In the genomic region with DNA sequence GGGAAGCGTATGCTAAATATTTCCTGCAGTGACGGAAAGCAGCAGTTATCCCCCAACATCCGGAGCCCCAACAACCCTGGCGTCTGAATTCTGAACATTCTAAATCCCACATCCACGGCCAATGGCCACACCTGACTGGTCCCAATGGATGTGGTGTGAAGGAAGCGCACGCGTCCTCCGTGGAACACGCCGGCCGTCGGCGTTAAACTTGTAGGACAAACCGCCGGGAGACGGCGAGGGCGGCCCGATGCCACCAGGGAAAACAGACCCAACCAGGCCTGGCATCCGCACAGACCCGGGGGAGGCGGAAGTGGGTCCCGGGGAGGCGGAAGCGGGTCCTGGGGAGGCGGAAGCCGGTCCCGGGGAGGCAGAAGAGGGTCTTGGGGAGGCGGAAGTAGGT, we compare ENCODE assay signal across 30 cellular contexts. TPM values are rescaled to one million over a fixed set of nuclear protein-coding genes. Genes with fewer than 3 reads are reported as not detected.
"Had no signal": no experiment of that assay in that cellular context is flagged by ENCODE, and none has a peak within 500 bp of the region (broad histone marks: within the 10 kb centered on the region; RNA-seq: fewer than 3 reads in every experiment).

No MANE protein-coding gene starts in this region.

- H3K9me3 ChIP-seq: ovary, stomach, tibial artery, upper lobe of left lung had no signal

- H3K9me3 Mint-ChIP-seq: effector memory CD8-positive, alpha-beta T cell; stimulated activated effector memory CD8-positive, alpha-beta T cell treated with anti-CD3 and anti-CD28 coated beads, Interleukin-12 subunit alpha, Interleukin-12 subunit beta, amount 100 ng/mL, for 72 hours had no signal

- H3K27me3 ChIP-seq: hepatocyte, ovary had no signal

- H2AFZ ChIP-seq: hepatocyte had no signal

- H3K4me3 Mint-ChIP-seq: effector memory CD8-positive, alpha-beta T cell; memory B cell; stimulated activated effector memory CD8-positive, alpha-beta T cell treated with anti-CD3 and anti-CD28 coated beads, Interleukin-12 subunit alpha, Interleukin-12 subunit beta, amount 100 ng/mL, for 72 hours had no signal

- H3K4me2 ChIP-seq: hepatocyte, smooth muscle cell had no signal

- H3K36me3 Mint-ChIP-seq: memory B cell; naive B cell; stimulated activated effector memory CD8-positive, alpha-beta T cell treated with anti-CD3 and anti-CD28 coated beads, Interleukin-12 subunit alpha, Interleukin-12 subunit beta, amount 100 ng/mL, for 72 hours had no signal

- H3K36me3 ChIP-seq: ovary, tibial artery had no signal

- H3K27ac Mint-ChIP-seq: effector memory CD8-positive, alpha-beta T cell; memory B cell; stimulated activated effector memory CD8-positive, alpha-beta T cell treated with anti-CD3 and anti-CD28 coated beads, Interleukin-12 subunit alpha, Interleukin-12 subunit beta, amount 100 ng/mL, for 72 hours had no signal

- H3K27ac ChIP-seq: hepatocyte, ovary, stomach, tibial artery, upper lobe of left lung had no signal

- DNase-seq: caudate nucleus; cerebellar nuclear complex; cortex of kidney; effector memory CD8-positive, alpha-beta T cell; head of caudate nucleus; kidney; naive B cell; nucleus accumbens; ovary; retina; stimulated activated CD4-positive, alpha-beta T cell treated with anti-CD3 and anti-CD28 coated beads, Interleukin-12 subunit alpha, Interleukin-12 subunit beta, amount 100 ng/mL, for 4 hours; stimulated activated CD4-positive, alpha-beta T cell treated with anti-CD3 and anti-CD28 coated beads, Interleukin-1b, Interleukin-23, amount 100 ng/mL, for 48 hours; stimulated activated CD4-positive, alpha-beta T cell treated with anti-CD3 and anti-CD28 coated beads, Interleukin-4, amount 100 ng/mL, for 24 hours; stimulated activated naive CD4-positive, alpha-beta T cell treated with Interleukin-2 at 50 U/mL for 16 hours; stomach; tibial artery had no signal

- FAIRE-seq: endometrium, frontal cortex, kidney, urothelium cell line had no signal

- ATAC-seq: effector memory CD8-positive, alpha-beta T cell; left lobe of liver; sciatic nerve; stimulated activated effector memory CD8-positive, alpha-beta T cell treated with anti-CD3 and anti-CD28 coated beads, Interleukin-12 subunit alpha, Interleukin-12 subunit beta, amount 100 ng/mL, for 72 hours had no signal

- H3K4me3 ChIP-seq: hepatocyte, lung, ovary, smooth muscle cell, stomach, tibial artery, upper lobe of left lung had no signal

RNA-seq across cellular contexts. Expression of gene MADCAM1, which starts 38.6 kb away (rescaled TPM):
- total RNA-seq: dermis microvascular lymphatic vessel endothelial cell, mononuclear cell, smooth muscle cell had no signal
- polyA plus RNA-seq: smooth muscle cell had no signal

RNA-seq across cellular contexts. Expression of gene C2CD4C, which starts 48.7 kb away (rescaled TPM):
- total RNA-seq: fibroblast of villous mesenchyme, mononuclear cell had no signal
